In the genomic region with DNA sequence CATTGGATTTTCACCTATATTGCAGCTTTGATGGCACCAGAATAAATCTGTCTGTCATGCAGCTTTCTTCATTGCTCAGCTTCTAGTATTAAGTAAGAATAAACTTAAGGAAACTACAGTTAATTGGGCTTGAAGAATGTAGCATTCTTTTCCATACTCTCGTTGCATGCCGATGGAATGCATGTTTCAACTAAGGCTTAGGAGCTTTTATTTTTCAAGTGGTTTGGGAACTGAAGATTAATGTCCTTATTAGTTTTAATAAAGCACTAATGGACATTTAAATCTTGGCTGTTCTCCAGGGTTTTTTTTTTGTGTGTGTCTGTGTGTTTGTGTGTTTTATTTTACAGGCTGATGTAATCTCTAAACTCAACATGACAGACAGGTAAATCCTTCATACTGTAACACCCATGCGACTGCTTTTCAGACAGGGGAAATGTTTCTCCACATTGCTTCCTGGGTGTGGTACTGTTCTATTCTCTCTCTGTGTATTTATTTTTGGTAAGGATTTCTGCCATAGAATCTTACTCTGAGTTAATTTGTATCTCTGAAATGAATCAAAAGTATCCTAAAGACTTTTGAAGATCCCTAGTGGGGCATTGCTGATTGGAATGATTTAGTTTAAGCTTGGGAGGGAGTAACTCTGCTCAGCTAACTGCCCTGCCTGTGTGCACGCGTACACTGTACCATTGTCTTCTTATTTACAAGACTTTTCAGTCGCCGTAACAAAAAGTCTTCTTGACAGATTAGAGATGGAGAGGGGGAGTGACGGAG, we compare ENCODE assay signal across 14 cellular contexts. TPM values are rescaled to one million over a fixed set of nuclear protein-coding genes. Genes with fewer than 3 reads are reported as not detected.
A peak's percentile ranks its signal among the peaks of the same experiment; 100 is the strongest.
DNase-seq lines count a peak whose midpoint lies in the region; ATAC-seq and TF ChIP-seq lines count a peak whose summit lies in the region.
"Had no signal": no experiment of that assay in that cellular context is flagged by ENCODE, and none has a peak within 500 bp of the region (broad histone marks: within the 10 kb centered on the region; RNA-seq: fewer than 3 reads in every experiment).

No MANE protein-coding gene starts in this region.

- H3K9me3 ChIP-seq in ascending aorta (no peaks in the 10 kb centered on the region), thoracic aorta (no peaks in the 10 kb centered on the region)

- no peak for DNase-seq in activated CD8-positive, alpha-beta memory T cell treated with anti-CD3 and anti-CD28 coated beads, Interleukin-2, amount 10 ng/mL, durations not matched to agents 7 days and 5 days
- DNase-seq in activated CD8-positive, alpha-beta memory T cell treated with anti-CD3 and anti-CD28 coated beads, Interleukin-2, amount 50 U/mL, for 4 hours = no peak
- DNase-seq in ascending aorta (ENCODE audit: low spot score in 2 of 2) (no peak), thoracic aorta (ENCODE audit: low spot score) (no peak), posterior cingulate gyrus (no peak), HT-29 (ENCODE audit: low spot score) (no peak), glomerular visceral epithelial cell (ENCODE audit: extremely low spot score) (no peak)
- DNase-seq: activated CD4-positive, alpha-beta T cell treated with anti-CD3 and anti-CD28 coated beads for 48 hours; naive B cell; NCI-H446 treated with DMSO at 0.1 percent for 48 hours; SHP77; stimulated activated CD4-positive, alpha-beta T cell treated with anti-CD3 and anti-CD28 coated beads, Interleukin-15, amount 100 ng/mL, for 24 hours had no signal

- ATAC-seq in activated CD8-positive, alpha-beta memory T cell treated with anti-CD3 and anti-CD28 coated beads, Interleukin-2, amount 10 ng/mL, durations not matched to agents 7 days and 5 days = no peak
- ATAC-seq in thoracic aorta (ENCODE audit: insufficient number of reproducible peaks, low FRiP score, low read depth) = no peak

- peak overlapping the region; percentile 76 to 82 for H3K27ac ChIP-seq in ascending aorta
- peak overlapping the region; percentile 69 for H3K27ac ChIP-seq in layer of hippocampus (ENCODE audit: low read depth, low read length)
- peak overlapping the region; percentile 85 to 89 for H3K27ac ChIP-seq in thoracic aorta

- H3K27ac Mint-ChIP-seq in activated CD8-positive, alpha-beta memory T cell treated with anti-CD3 and anti-CD28 coated beads, Interleukin-2, amount 10 ng/mL, durations not matched to agents 7 days and 5 days = peak overlapping the region; percentile 26
- H3K27ac Mint-ChIP-seq: naive B cell had no signal

- no peaks in the 10 kb centered on the region for H3K27me3 Mint-ChIP-seq in activated CD8-positive, alpha-beta memory T cell treated with anti-CD3 and anti-CD28 coated beads, Interleukin-2, amount 10 ng/mL, durations not matched to agents 7 days and 5 days
- H3K27me3 Mint-ChIP-seq: activated naive CD8-positive, alpha-beta T cell; naive B cell had no signal

- TF ChIP-seq CTCF in ascending aorta (IDR thresholded peaks at IDR 0.05) = no peak
- no peak for TF ChIP-seq CTCF in thoracic aorta (IDR thresholded peaks at IDR 0.05)

- H3K27me3 ChIP-seq in ascending aorta (no peaks in the 10 kb centered on the region), layer of hippocampus (ENCODE audit: control insufficient read depth, insufficient read depth, low read length) (no peaks in the 10 kb centered on the region), thoracic aorta (replicated peaks; ENCODE audit: insufficient read depth) (no peaks in the 10 kb centered on the region)

- H3K9me3 Mint-ChIP-seq in activated CD8-positive, alpha-beta memory T cell treated with anti-CD3 and anti-CD28 coated beads, Interleukin-2, amount 10 ng/mL, durations not matched to agents 7 days and 5 days (ENCODE audit: low read depth) = no peaks in the 10 kb centered on the region
- H3K9me3 Mint-ChIP-seq: naive B cell had no signal

- intact Hi-C loops in ascending aorta (cut with DNase I) (loop anchor here (5.0 kb wide), 2 partner anchors 37 to 38 kb away; a partner anchor contains a TSS), posterior cingulate gyrus (cut with DNase I) (no loop called here)

- no peak overlapping the region for H3K4me3 ChIP-seq in ascending aorta
- H3K4me3 ChIP-seq in thoracic aorta = no peak overlapping the region

- H3K4me1 Mint-ChIP-seq in activated CD8-positive, alpha-beta memory T cell treated with anti-CD3 and anti-CD28 coated beads, Interleukin-2, amount 10 ng/mL, durations not matched to agents 7 days and 5 days = peaks cover 8% of the 10 kb centered on the region

- CTCF ChIA-PET in activated CD8-positive, alpha-beta memory T cell treated with anti-CD3 and anti-CD28 coated beads, Interleukin-2, amount 10 ng/mL, durations not matched to agents 7 days and 5 days (lab: Charles Lee) = interaction anchor here (0.8 to 2.1 kb wide), 4 partner anchors 38 to 242 kb away, joined by 3 to 8 read pairs (median 3); no protein-coding TSS in a partner anchor

- peaks cover 20% of the 10 kb centered on the region for H3K36me3 Mint-ChIP-seq in activated CD8-positive, alpha-beta memory T cell treated with anti-CD3 and anti-CD28 coated beads, Interleukin-2, amount 10 ng/mL, durations not matched to agents 7 days and 5 days

- H3K36me3 ChIP-seq in ascending aorta = peaks cover 2 to 11% of the 10 kb centered on the region in 2 donors
- H3K36me3 ChIP-seq in thoracic aorta = peaks cover 14% of the 10 kb centered on the region

- H3K4me3 Mint-ChIP-seq in activated CD8-positive, alpha-beta memory T cell treated with anti-CD3 and anti-CD28 coated beads, Interleukin-2, amount 10 ng/mL, durations not matched to agents 7 days and 5 days = no peak overlapping the region
- H3K4me3 Mint-ChIP-seq: activated naive CD8-positive, alpha-beta T cell had no signal

- H3K4me1 ChIP-seq in ascending aorta (peaks cover 10 to 39% of the 10 kb centered on the region in 2 donors), thoracic aorta (ENCODE audit: control insufficient read depth in 1 of 2, low read depth in 2 of 2) (peaks cover 35 to 46% of the 10 kb centered on the region in 2 donors)

RNA-seq across cellular contexts. Expression of a gene that starts 38.0 kb away (rescaled TPM):
- total RNA-seq in activated CD8-positive, alpha-beta memory T cell treated with anti-CD3 and anti-CD28 coated beads, Interleukin-2, amount 10 ng/mL, durations not matched to agents 7 days and 5 days = 10 to 100 TPM; 16.3 to 24.9 TPM
- total RNA-seq in ascending aorta (9.7 TPM), thoracic aorta (10 to 100 TPM in 1 of 2 donors, 1 to 10 TPM in 1; 9.2 to 14.3 TPM)
- total RNA-seq in HT-29 (2014; rRNA removed; shearing (Covaris generic)) = 27.4 and 39.9 TPM in 2 replicates
